Comparison of ENCODE assay signal across 8 cellular contexts in genomic region chr11:43358670-43359431, GRCh38. TPM values are rescaled to one million over a fixed set of nuclear protein-coding genes. Genes with fewer than 3 reads are reported as not detected.
DNase-seq lines count a peak whose midpoint lies in the region; ATAC-seq and TF ChIP-seq lines count a peak whose summit lies in the region.

Gene TTC17 (plus strand): TSS chr11:43358920. CDS start chr11:43358955, 35 bp downstream.

- peak; percentile 52 to 94 for TF ChIP-seq EP300 in tibial nerve (IDR thresholded peaks at IDR 0.05)

- peak; percentile 97 for ATAC-seq in HG02759 (IDR thresholded peaks at IDR 0.05; ENCODE audit: unreplicated experiment)
- ATAC-seq in activated naive CD8-positive, alpha-beta T cell treated with anti-CD3 and anti-CD28 coated beads, Interleukin-2, amount 50 U/mL, for 24 hours: peak; percentile 96

- H3K4me3 Mint-ChIP-seq in activated naive CD8-positive, alpha-beta T cell treated with anti-CD3 and anti-CD28 coated beads, Interleukin-2, amount 50 U/mL, for 24 hours: peak within 1 kb of the TSS; percentile 97

- H3K9me3 ChIP-seq in cardiac muscle cell (ENCODE audit: low read depth) (no peaks in the 10 kb centered on the region), parathyroid adenoma (ENCODE audit: control insufficient read depth, low read length) (no peaks in the 10 kb centered on the region), tibial nerve (no peaks in the 10 kb centered on the region)

- peak within 1 kb of the TSS; percentile 48 for H2AFZ ChIP-seq in parathyroid adenoma

- no peaks in the 10 kb centered on the region for H3K27me3 ChIP-seq in cardiac muscle cell
- no peaks in the 10 kb centered on the region for H3K27me3 ChIP-seq in parathyroid adenoma (ENCODE audit: control insufficient read depth, insufficient read depth, low read length)
- H3K27me3 ChIP-seq in tibial nerve: no peaks in the 10 kb centered on the region

- H3K9me3 Mint-ChIP-seq in activated naive CD8-positive, alpha-beta T cell treated with anti-CD3 and anti-CD28 coated beads, Interleukin-2, amount 50 U/mL, for 24 hours: no peaks in the 10 kb centered on the region

- peaks cover 14% of the 10 kb centered on the region for H3K4me1 ChIP-seq in cardiac muscle cell (ENCODE audit: low read depth)
- H3K4me1 ChIP-seq in parathyroid adenoma: no peaks in the 10 kb centered on the region
- H3K4me1 ChIP-seq in tibial nerve: peaks cover 0 to 35% (median 13%) of the 10 kb centered on the region in 4 donors

- H3K36me3 ChIP-seq in cardiac muscle cell (no peaks in the 10 kb centered on the region), parathyroid adenoma (ENCODE audit: control insufficient read depth, insufficient read depth, low read length) (no peaks in the 10 kb centered on the region), tibial nerve (peaks cover 0 to 6% (median 0%) of the 10 kb centered on the region in 3 donors)

- peak within 1 kb of the TSS; percentile 61 for H3K4me2 ChIP-seq in parathyroid adenoma (ENCODE audit: low read length)

- H3K27ac ChIP-seq in cardiac muscle cell: peak within 1 kb of the TSS; percentile 96
- H3K27ac ChIP-seq in parathyroid adenoma: peak within 1 kb of the TSS; percentile 64
- H3K27ac ChIP-seq in tibial nerve: peak within 1 kb of the TSS; percentile 72 to 95 (median 90)

- H3K4me1 Mint-ChIP-seq in activated naive CD8-positive, alpha-beta T cell treated with anti-CD3 and anti-CD28 coated beads, Interleukin-2, amount 50 U/mL, for 24 hours: peaks cover 43% of the 10 kb centered on the region

- TF ChIP-seq CTCF in GM12864 (IDR thresholded peaks at IDR 0.05; ENCODE audit: low read depth, low read length, missing control alignments) (no peak), cardiac muscle cell (IDR thresholded peaks at IDR 0.05; ENCODE audit: low read depth, low read length) (no peak), parathyroid adenoma (IDR thresholded peaks at IDR 0.05) (no peak), tibial nerve (IDR thresholded peaks at IDR 0.05) (peak in 1 of 5 experiments; percentile 23)

- H3K36me3 Mint-ChIP-seq in activated naive CD8-positive, alpha-beta T cell treated with anti-CD3 and anti-CD28 coated beads, Interleukin-2, amount 50 U/mL, for 24 hours (ENCODE audit: low read depth): peaks cover 7% of the 10 kb centered on the region

- TF ChIP-seq POLR2A in tibial nerve (IDR thresholded peaks at IDR 0.05): peak; percentile 57 to 84

- H3K4me3 ChIP-seq in GM12864 (ENCODE audit: low read depth, low read length) (peak within 1 kb of the TSS; percentile 86), cardiac muscle cell (peak within 1 kb of the TSS; percentile 83), parathyroid adenoma (ENCODE audit: low read depth, low read length) (peak within 1 kb of the TSS; percentile 72), tibial nerve (peak within 1 kb of the TSS; percentile 77 to 98 (median 94))

- WGBS in tibial nerve, 2 donors: 0 to 1% methylated on average over 33 to 43 of the region's 66 CpGs

- peaks cover 17% of the 10 kb centered on the region for H3K79me2 ChIP-seq in parathyroid adenoma

- peak within 1 kb of the TSS; percentile 53 for H3K9ac ChIP-seq in parathyroid adenoma

- H3K27ac Mint-ChIP-seq in activated naive CD8-positive, alpha-beta T cell treated with anti-CD3 and anti-CD28 coated beads, Interleukin-2, amount 50 U/mL, for 24 hours: peak within 1 kb of the TSS; percentile 94

- peak; percentile 86 for DNase-seq in GM12864 (ENCODE audit: low read depth)
- DNase-seq in NCI-H1417 (lab: John Stamatoyannopoulos, UW): peak; percentile 90 to 96 (median 95)
- peak; percentile 95 for DNase-seq in SW480 (ENCODE audit: low spot score)
- peak; percentile 94 for DNase-seq in activated naive CD8-positive, alpha-beta T cell treated with anti-CD3 and anti-CD28 coated beads, Interleukin-2, amount 50 U/mL, for 24 hours
- DNase-seq in cardiac muscle cell (ENCODE audit: low read depth in 1 of 2, low spot score in 1 of 2): peak; percentile 93 to 96
- DNase-seq in tibial nerve (ENCODE audit: low spot score in 2 of 2): peak; percentile 86 to 90

- no peaks in the 10 kb centered on the region for H3K27me3 Mint-ChIP-seq in activated naive CD8-positive, alpha-beta T cell treated with anti-CD3 and anti-CD28 coated beads, Interleukin-2, amount 50 U/mL, for 24 hours

RNA-seq across cellular contexts. Expression of gene TTC17, which starts in this region (rescaled TPM):
- total RNA-seq in cardiac muscle cell: 55.8 and 103 TPM in 2 replicates
- polyA plus RNA-seq in cardiac muscle cell: 31.7 and 60.3 TPM in 2 replicates
- total RNA-seq in tibial nerve: 100 to 1,000 TPM; 117 to 128 (median 123) TPM

Comparison
In these comparisons a context has a peak if more than half of its experiments do, and no peak if none do; other contexts are left out.
1. Peak in every context shown above with its lines: DNase-seq, ATAC-seq, H3K4me3 ChIP-seq and H3K27ac ChIP-seq.